8 cellular contexts compared by ENCODE assay signal in the genomic region with DNA sequence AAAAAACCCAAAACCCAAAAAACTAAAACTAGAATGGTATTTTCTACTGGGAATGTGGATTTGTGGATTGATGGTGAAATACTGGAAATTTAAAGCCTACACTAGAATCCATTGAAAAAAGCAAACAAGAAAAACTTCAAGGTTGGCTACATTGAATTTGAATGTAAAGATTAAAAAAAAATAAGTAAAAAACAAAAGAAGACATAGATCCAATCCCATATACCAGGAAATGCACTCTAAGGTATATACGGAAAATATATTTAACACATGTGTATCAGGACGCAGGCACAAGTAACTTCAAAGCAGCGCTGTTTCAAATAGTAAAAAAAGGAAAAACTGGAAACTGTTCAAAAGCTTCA. TPM values are rescaled to one million over a fixed set of nuclear protein-coding genes. Genes with fewer than 3 reads are reported as not detected.
DNase-seq lines count a peak whose midpoint lies in the region; ATAC-seq and TF ChIP-seq lines count a peak whose summit lies in the region.

No MANE protein-coding gene starts in this region.

- POLR2A ChIA-PET in CD4-positive, alpha-beta T cell (lab: Charles Lee) = interaction anchor here (0.6 to 2.9 kb wide), 2 partner anchors 20 to 44 kb away, joined by 7 to 10 read pairs; a partner anchor contains a TSS
- POLR2A ChIA-PET in OCI-LY7 (lab: Charles Lee) = no interaction called here

- H3K27ac ChIP-seq in CD4-positive, alpha-beta T cell (ENCODE audit: low read depth, low read length) = peak overlapping the region; percentile 54
- peak overlapping the region; percentile 26 for H3K27ac ChIP-seq in OCI-LY7 (ENCODE audit: low read depth, low read length, poor library complexity, severe bottlenecking)
- peak overlapping the region; percentile 69 for H3K27ac ChIP-seq in neuronal stem cell (replicated peaks; ENCODE audit: low read length)

- peak overlapping the region; percentile 91 for H3K4me2 ChIP-seq in OCI-LY7 (ENCODE audit: low read length)
- peak overlapping the region; percentile 75 for H3K4me2 ChIP-seq in neuronal stem cell (ENCODE audit: insufficient read depth, low read length, poor library complexity, severe bottlenecking)

- H2AK5ac ChIP-seq in neuronal stem cell (ENCODE audit: low read depth, low read length) = no peak overlapping the region

- H2BK12ac ChIP-seq in neuronal stem cell (ENCODE audit: low read length) = no peak overlapping the region

- H3K9me2 ChIP-seq in OCI-LY7 (ENCODE audit: insufficient read depth, low read length) = no peaks in the 10 kb centered on the region

- H3K79me2 ChIP-seq in OCI-LY7 (ENCODE audit: insufficient read depth, low read depth, low read length) = no peaks in the 10 kb centered on the region

- peak overlapping the region; percentile 75 for H3K4me3 ChIP-seq in OCI-LY7 (ENCODE audit: low read depth, low read length, poor library complexity, severe bottlenecking)
- peak overlapping the region; percentile 57 to 97 for H3K4me3 ChIP-seq in neuronal stem cell (ENCODE audit: low read length in 2 of 2)

- peak overlapping the region; percentile 96 for H3K18ac ChIP-seq in neuronal stem cell (ENCODE audit: low read length)

- no peaks in the 10 kb centered on the region for H3K27me3 ChIP-seq in CD4-positive, alpha-beta T cell (ENCODE audit: control insufficient read depth, insufficient read depth, low read length)
- H3K27me3 ChIP-seq in neuronal stem cell (ENCODE audit: control insufficient read depth in 3 of 3, insufficient read depth in 3 of 3, low read depth in 1 of 3, low read length in 3 of 3) = peaks cover 0 to 4% (median 0%) of the 10 kb centered on the region in 3 experiments

- H3K4me1 ChIP-seq in OCI-LY7 (ENCODE audit: insufficient read depth, low read length, poor library complexity, severe bottlenecking) = peaks cover 17% of the 10 kb centered on the region
- peaks cover 0 to 2% of the 10 kb centered on the region in 2 donors for H3K4me1 ChIP-seq in neuronal stem cell (ENCODE audit: control insufficient read depth in 2 of 2, insufficient read depth in 1 of 2, low read depth in 1 of 2, low read length in 2 of 2)

- H3K23ac ChIP-seq in neuronal stem cell (ENCODE audit: low read depth, low read length, poor library complexity) = no peak overlapping the region

- intact Hi-C loops in CD4-positive, alpha-beta T cell (cut with DNase I, micrococcal nuclease) = loop anchor here (1.0 to 5.0 kb wide), 6 partner anchors 66 to 638 kb away; a partner anchor contains a TSS
- intact Hi-C loops in OCI-LY7 (cut with micrococcal nuclease; ENCODE audit: unreplicated experiment) (no loop called here), posterior cingulate gyrus (cut with DNase I) (loop anchor here (2.0 kb wide), 1 partner anchor 20 kb away; a partner anchor contains a TSS)

- no peak overlapping the region for H2BK120ac ChIP-seq in neuronal stem cell (ENCODE audit: low read depth, low read length)

- no CpG with 5 or more reads among the region's 3 CpGs for WGBS in neuronal stem cell (ENCODE audit: extremely low coverage in 2 of 2, insufficient read length in 2 of 2, insufficient replicate concordance in 1 of 2), 2 donors

- H3K9ac ChIP-seq in neuronal stem cell (ENCODE audit: low read depth, low read length, poor library complexity) = no peak overlapping the region

- no peak for ATAC-seq in CD4-positive, alpha-beta T cell (ENCODE audit: poor library complexity)
- ATAC-seq in GM19463 (IDR thresholded peaks at IDR 0.05; ENCODE audit: unreplicated experiment) (no peak), HG03460 (IDR thresholded peaks at IDR 0.05; ENCODE audit: unreplicated experiment) (no peak)

- H3K36me3 ChIP-seq in OCI-LY7 (ENCODE audit: insufficient read depth, low read length) = no peaks in the 10 kb centered on the region
- no peaks in the 10 kb centered on the region for H3K36me3 ChIP-seq in neuronal stem cell (replicated peaks in 1 of 2; ENCODE audit: control insufficient read depth in 2 of 2, insufficient read depth in 2 of 2, low read length in 2 of 2)

- CTCF ChIA-PET in CD4-positive, alpha-beta T cell (lab: Charles Lee) = interaction anchor here (3.0 kb wide), 1 partner anchor 20 kb away, joined by 10 read pairs; no protein-coding TSS in a partner anchor
- CTCF ChIA-PET in OCI-LY7 (lab: Charles Lee; ENCODE audit: unreplicated experiment) = no interaction called here

- H3K4ac ChIP-seq in neuronal stem cell (ENCODE audit: low read length) = no peak overlapping the region

- BruUV-seq in OCI-LY7 (replicated peaks; lab: Mats Ljungman, UMichigan) = TSS peak; percentile 85

- H4K91ac ChIP-seq in neuronal stem cell (ENCODE audit: low read depth, low read length, poor library complexity) = no peak overlapping the region

- no peaks in the 10 kb centered on the region for H3K9me3 ChIP-seq in CD4-positive, alpha-beta T cell (ENCODE audit: control insufficient read depth, low read length)
- H3K9me3 ChIP-seq in OCI-LY7 (ENCODE audit: low read length) = no peaks in the 10 kb centered on the region
- H3K9me3 ChIP-seq in neuronal stem cell (replicated peaks in 1 of 2; ENCODE audit: control insufficient read depth in 2 of 2, insufficient read depth in 1 of 2, low read depth in 1 of 2, low read length in 2 of 2) = no peaks in the 10 kb centered on the region

- H3K4me1 Mint-ChIP-seq in CD4-positive, alpha-beta T cell (ENCODE audit: low read depth) = peaks cover 31% of the 10 kb centered on the region
- H3K4me1 Mint-ChIP-seq in endothelial cell (ENCODE audit: unreplicated experiment) = peaks cover 6% of the 10 kb centered on the region

- H3K9me3 Mint-ChIP-seq in CD4-positive, alpha-beta T cell = no peaks in the 10 kb centered on the region
- H3K9me3 Mint-ChIP-seq in endothelial cell (ENCODE audit: unreplicated experiment) = no peaks in the 10 kb centered on the region

- H3K27ac Mint-ChIP-seq in CD4-positive, alpha-beta T cell = peak overlapping the region; percentile 92
- no peak overlapping the region for H3K27ac Mint-ChIP-seq in endothelial cell (ENCODE audit: unreplicated experiment)

- H4K8ac ChIP-seq in neuronal stem cell (ENCODE audit: low read depth, low read length) = no peak overlapping the region

- H3K27me3 Mint-ChIP-seq in CD4-positive, alpha-beta T cell = peaks cover 4% of the 10 kb centered on the region
- no peaks in the 10 kb centered on the region for H3K27me3 Mint-ChIP-seq in endothelial cell (ENCODE audit: unreplicated experiment)

- H2BK5ac ChIP-seq in neuronal stem cell (ENCODE audit: low read length) = no peak overlapping the region

- H3K79me1 ChIP-seq in neuronal stem cell (ENCODE audit: low read depth, low read length) = no peaks in the 10 kb centered on the region

- H2BK15ac ChIP-seq in neuronal stem cell (ENCODE audit: low read length) = no peak overlapping the region

- no peaks in the 10 kb centered on the region for H4K20me1 ChIP-seq in OCI-LY7 (ENCODE audit: insufficient read depth, low read length)

- no peak for TF ChIP-seq CTCF in CD4-positive, alpha-beta T cell (IDR thresholded peaks at IDR 0.05)
- TF ChIP-seq CTCF in OCI-LY7 (conservative IDR thresholded peaks at IDR 0.05; ENCODE audit: low read length) (no peak), endothelial cell (IDR thresholded peaks at IDR 0.05; ENCODE audit: unreplicated experiment) (no peak)

- DNase-seq in CD4-positive, alpha-beta T cell = no peak
- DNase-seq in OCI-LY7 (ENCODE audit: low spot score) (no peak), endothelial cell (ENCODE audit: low spot score) (no peak), neuronal stem cell (ENCODE audit: low spot score) (no peak), posterior cingulate gyrus (no peak), AG20443 (ENCODE audit: low spot score) (no peak)

- peaks cover 13% of the 10 kb centered on the region for H3K36me3 Mint-ChIP-seq in CD4-positive, alpha-beta T cell (ENCODE audit: low read depth)
- H3K36me3 Mint-ChIP-seq in endothelial cell (ENCODE audit: low read depth, unreplicated experiment) = no peaks in the 10 kb centered on the region

- peak overlapping the region; percentile 96 for H3K4me3 Mint-ChIP-seq in CD4-positive, alpha-beta T cell
- peak overlapping the region; percentile 98 for H3K4me3 Mint-ChIP-seq in endothelial cell (ENCODE audit: unreplicated experiment)

- peak overlapping the region; percentile 96 for H2AFZ ChIP-seq in OCI-LY7 (ENCODE audit: low read length)
- H2AFZ ChIP-seq in neuronal stem cell (ENCODE audit: low read length) = peak overlapping the region; percentile 94

- H3K14ac ChIP-seq in neuronal stem cell (ENCODE audit: low read length) = no peak overlapping the region

RNA-seq across cellular contexts. Expression of a gene that starts 0.8 kb away (rescaled TPM):
- 10 to 100 TPM; 16.0 to 20.4 TPM for total RNA-seq in CD4-positive, alpha-beta T cell
- 4.8 and 6.8 TPM in 2 replicates for total RNA-seq in OCI-LY7 (2014; rRNA removed; shearing (Covaris generic))
- 14.8 and 16.0 TPM in 2 replicates for total RNA-seq in OCI-LY7 (2022)
- total RNA-seq in endothelial cell (ENCODE audit: unreplicated experiment) = 33.0 TPM
- polyA plus RNA-seq in neuronal stem cell (2013, experiment 1 of 2) = 28.8 TPM
- polyA plus RNA-seq in neuronal stem cell (2013, experiment 2 of 2) = 29.6 TPM

RNA-seq across cellular contexts. Expression of a gene that starts 19.4 kb away (rescaled TPM):
- total RNA-seq in CD4-positive, alpha-beta T cell = 10 to 100 TPM; 17.6 to 20.3 TPM
- total RNA-seq in OCI-LY7 (2014; rRNA removed; shearing (Covaris generic)) = 21.8 and 22.0 TPM in 2 replicates
- total RNA-seq in OCI-LY7 (2022) = 23.3 and 24.1 TPM in 2 replicates
- total RNA-seq in endothelial cell (ENCODE audit: unreplicated experiment) = 25.4 TPM
- polyA plus RNA-seq in neuronal stem cell (2013, experiment 1 of 2) = 34.9 TPM
- 34.5 TPM for polyA plus RNA-seq in neuronal stem cell (2013, experiment 2 of 2)
